13 cellular contexts compared by ENCODE assay signal in the genomic region with DNA sequence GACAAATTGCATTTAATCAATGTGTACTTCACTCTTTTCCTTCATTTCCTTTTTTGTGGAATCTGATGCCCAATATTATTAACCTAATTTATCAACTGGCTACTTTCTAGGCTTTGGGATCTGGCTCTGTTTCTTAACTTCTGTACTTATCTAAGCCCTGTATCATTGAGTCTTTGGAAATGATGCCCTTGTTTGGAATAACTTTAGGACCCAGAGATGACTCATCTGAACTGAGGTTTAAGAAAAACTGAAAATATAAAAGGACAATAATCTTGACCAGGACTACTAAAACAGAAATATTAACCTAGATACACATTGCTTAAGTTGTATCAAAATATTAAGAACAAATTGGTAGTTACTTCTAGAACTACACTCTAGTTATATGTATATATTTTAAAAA.
A peak's percentile ranks its signal among the peaks of the same experiment; 100 is the strongest.
DNase-seq lines count a peak whose midpoint lies in the region; ATAC-seq, FAIRE-seq and TF ChIP-seq lines count a peak whose summit lies in the region.
"Had no signal": no experiment of that assay in that cellular context is flagged by ENCODE, and none has a peak within 500 bp of the region (broad histone marks: within the 10 kb centered on the region; RNA-seq: fewer than 3 reads in every experiment).

No MANE protein-coding gene starts in this region.

- H3K4me2 ChIP-seq in fibroblast of lung (ENCODE audit: extremely low read depth, insufficient read depth, low read length) = no peak overlapping the region
- H3K4me2 ChIP-seq: SK-N-SH had no signal

- H3K27me3 ChIP-seq in fibroblast of lung (ENCODE audit: control insufficient read depth, insufficient read depth, low read length) = no peaks in the 10 kb centered on the region

- H3K4me1 ChIP-seq in fibroblast of lung (ENCODE audit: control insufficient read depth, extremely low read depth, insufficient read depth, low read length) (no peaks in the 10 kb centered on the region), kidney (ENCODE audit: control insufficient read depth in 1 of 2, insufficient read depth in 1 of 2, low read depth in 1 of 2, low read length in 2 of 2) (no peaks in the 10 kb centered on the region)

- ATAC-seq in GM18502 (IDR thresholded peaks at IDR 0.05; ENCODE audit: poor library complexity, unreplicated experiment) (no peak), GM19463 (IDR thresholded peaks at IDR 0.05; ENCODE audit: unreplicated experiment) (no peak)

- TF ChIP-seq CTCF in fibroblast of lung (conservative IDR thresholded peaks at IDR 0.05 in 1 of 2, IDR thresholded peaks at IDR 0.05 in 1 of 2; ENCODE audit: low read depth in 1 of 2, low read length in 2 of 2) (no peak), kidney (IDR thresholded peaks at IDR 0.05; ENCODE audit: borderline replicate concordance, extremely low read depth, insufficient read depth) (no peak)

- no peaks in the 10 kb centered on the region for H4K20me1 ChIP-seq in fibroblast of lung (ENCODE audit: control insufficient read depth, extremely low read depth, insufficient read depth, low read length)

- no peak overlapping the region for H2AFZ ChIP-seq in fibroblast of lung (ENCODE audit: low read length)

- no peaks in the 10 kb centered on the region for H3K79me2 ChIP-seq in fibroblast of lung (ENCODE audit: control insufficient read depth, insufficient read depth, low read length)

- DNase-seq in ELR (ENCODE audit: low read depth) = peak; percentile 50
- peak; percentile 63 for DNase-seq in amniotic epithelial cell (ENCODE audit: low read depth)
- peak; percentile 2 to 58 for DNase-seq in fibroblast of lung (ENCODE audit: low read depth in 2 of 2)
- no peak for DNase-seq in kidney
- DNase-seq in NCI-H748 (lab: John Stamatoyannopoulos, UW; ENCODE audit: unreplicated experiment) = no peak
- DNase-seq: 8988T, GF-D8, NCI-H1048, NCI-H1417 treated with DMSO at 0.1 percent for 48 hours had no signal

- peak; percentile 61 for FAIRE-seq in kidney (lab: Jason Lieb, UNC)

- H3K36me3 ChIP-seq in fibroblast of lung (ENCODE audit: control insufficient read depth, insufficient read depth, low read length) = no peaks in the 10 kb centered on the region
- no peaks in the 10 kb centered on the region for H3K36me3 ChIP-seq in kidney (ENCODE audit: control insufficient read depth in 1 of 2, insufficient read depth in 2 of 2, low read length in 2 of 2)

- H3K9me3 ChIP-seq in fibroblast of lung (ENCODE audit: control insufficient read depth, insufficient read depth, low read depth, low read length) = no peaks in the 10 kb centered on the region
- no peaks in the 10 kb centered on the region for H3K9me3 ChIP-seq in kidney (ENCODE audit: control insufficient read depth in 1 of 2, low read length in 2 of 2)
- H3K9me3 ChIP-seq: SK-N-SH had no signal

- intact Hi-C loops in kidney (cut with DNase I) = no loop called here

- H3K4me3 ChIP-seq in fibroblast of lung (replicated peaks in 1 of 4; ENCODE audit: control extremely low read depth in 1 of 4, insufficient read depth in 1 of 4, low read depth in 3 of 4, low read length in 4 of 4) (no peak overlapping the region), kidney (ENCODE audit: low read length in 2 of 2) (no peak overlapping the region)

- H3K9ac ChIP-seq in fibroblast of lung (ENCODE audit: insufficient read depth, low read length) = no peak overlapping the region
- H3K9ac ChIP-seq in kidney (ENCODE audit: low read length in 2 of 2) = no peak overlapping the region
- H3K9ac ChIP-seq: SK-N-SH had no signal

- H3K27ac ChIP-seq in fibroblast of lung (ENCODE audit: insufficient read depth, low read length) (no peak overlapping the region), kidney (ENCODE audit: low read depth in 2 of 2, low read length in 2 of 2) (no peak overlapping the region)
- H3K27ac ChIP-seq: C4-2B had no signal

Comparison
In these comparisons a context has a peak if more than half of its experiments do, and no peak if none do; other contexts are left out.
1. DNase-seq: peak in ELR (single experiment), amniotic epithelial cell (single experiment) and fibroblast of lung (2 of 2); none in kidney (single experiment) and NCI-H748 (single experiment).